8 cellular contexts compared by ENCODE assay signal in genomic region chr7:96075510-96076349, GRCh38.
A peak's percentile ranks its signal among the peaks of the same experiment; 100 is the strongest.
DNase-seq lines count a peak whose midpoint lies in the region; ATAC-seq and TF ChIP-seq lines count a peak whose summit lies in the region.

No MANE protein-coding gene starts in this region.

- H3K27ac Mint-ChIP-seq in nephron progenitor cell: peak overlapping the region; percentile 82

- WGBS in testis, 2 donors: 1% methylated on average over 35 to 47 of the region's 47 CpGs

- H3K27ac ChIP-seq in Peyer's patch (no peak overlapping the region), testis (no peak overlapping the region)

- H3K4me1 ChIP-seq in Peyer's patch (peaks cover 0 to 9% (median 0%) of the 10 kb centered on the region in 4 donors), testis (no peaks in the 10 kb centered on the region)

- H3K36me3 Mint-ChIP-seq in nephron progenitor cell (ENCODE audit: low read depth): no peaks in the 10 kb centered on the region

- peaks cover 8% of the 10 kb centered on the region for H3K27me3 Mint-ChIP-seq in nephron progenitor cell (ENCODE audit: low read depth, poor library complexity)

- peak overlapping the region; percentile 23 to 53 (median 39) for H3K4me3 ChIP-seq in Peyer's patch
- peak overlapping the region; percentile 59 for H3K4me3 ChIP-seq in fibroblast of villous mesenchyme (ENCODE audit: low read depth, low read length)
- peak overlapping the region; percentile 42 to 63 for H3K4me3 ChIP-seq in testis

- DNase-seq in DMS153 (lab: John Stamatoyannopoulos, UW): peak; percentile 46
- DNase-seq in KBM-7: peak; percentile 49
- peak; percentile 25 to 60 (median 54) for DNase-seq in Peyer's patch
- peak; percentile 10 for DNase-seq in activated T-helper 9 cell treated with anti-CD3 and anti-CD28 coated beads, Interleukin-2, amount 50 U/mL, for 16 hours (ENCODE audit: low read depth)
- DNase-seq in fibroblast of villous mesenchyme (ENCODE audit: low read depth): peak; percentile 49
- DNase-seq in nephron progenitor cell: peak; percentile 74
- peak; percentile 80 for DNase-seq in testis

- TF ChIP-seq POLR2A in Peyer's patch (IDR thresholded peaks at IDR 0.05) (no peak), testis (IDR thresholded peaks at IDR 0.05) (no peak)

- peaks cover 0 to 8% of the 10 kb centered on the region in 2 donors for H3K27me3 ChIP-seq in Peyer's patch
- no peaks in the 10 kb centered on the region for H3K27me3 ChIP-seq in testis

- TF ChIP-seq CTCF in Peyer's patch (IDR thresholded peaks at IDR 0.05): peak; percentile 26 to 67 (median 58)
- TF ChIP-seq CTCF in fibroblast of villous mesenchyme (IDR thresholded peaks at IDR 0.05; ENCODE audit: insufficient read depth, low read depth, low read length): peak; percentile 93
- TF ChIP-seq CTCF in nephron progenitor cell (IDR thresholded peaks at IDR 0.05): peak; percentile 83
- peak; percentile 39 to 74 (median 63) for TF ChIP-seq CTCF in testis (IDR thresholded peaks at IDR 0.05)

- peak overlapping the region; percentile 96 for H3K4me3 Mint-ChIP-seq in nephron progenitor cell

- H3K9me3 ChIP-seq in Peyer's patch (no peaks in the 10 kb centered on the region), testis (no peaks in the 10 kb centered on the region)

- intact Hi-C loops in testis (cut with DNase I; ENCODE audit: low total_unique reads): no loop called here

- H3K36me3 ChIP-seq in Peyer's patch: no peaks in the 10 kb centered on the region
- H3K36me3 ChIP-seq in testis (ENCODE audit: low read depth, missing control alignments): no peaks in the 10 kb centered on the region

- H3K9me3 Mint-ChIP-seq in nephron progenitor cell: no peaks in the 10 kb centered on the region

- H3K4me1 Mint-ChIP-seq in nephron progenitor cell: peaks cover 4% of the 10 kb centered on the region

- in situ Hi-C loops in KBM-7 (cut with MboI; ENCODE audit: low pct_unique_long_range_greater_than_20kb, low sequenced_read_pairs): no loop called here

- ATAC-seq in GM21529 (IDR thresholded peaks at IDR 0.05; ENCODE audit: unreplicated experiment): peak; percentile 83

Comparison
In these comparisons a context has a peak if more than half of its experiments do, and no peak if none do; other contexts are left out.
1. DNase-seq: peak in every context shown above with its lines; median percentile 80 in testis; 74 in nephron progenitor cell; 54 in Peyer's patch; 49 in KBM-7; 49 in fibroblast of villous mesenchyme; 46 in DMS153; 10 in activated T-helper 9 cell treated with anti-CD3 and anti-CD28 coated beads, Interleukin-2, amount 50 U/mL, for 16 hours.